ENCODE assay signal across 2 cellular contexts in the genomic region with DNA sequence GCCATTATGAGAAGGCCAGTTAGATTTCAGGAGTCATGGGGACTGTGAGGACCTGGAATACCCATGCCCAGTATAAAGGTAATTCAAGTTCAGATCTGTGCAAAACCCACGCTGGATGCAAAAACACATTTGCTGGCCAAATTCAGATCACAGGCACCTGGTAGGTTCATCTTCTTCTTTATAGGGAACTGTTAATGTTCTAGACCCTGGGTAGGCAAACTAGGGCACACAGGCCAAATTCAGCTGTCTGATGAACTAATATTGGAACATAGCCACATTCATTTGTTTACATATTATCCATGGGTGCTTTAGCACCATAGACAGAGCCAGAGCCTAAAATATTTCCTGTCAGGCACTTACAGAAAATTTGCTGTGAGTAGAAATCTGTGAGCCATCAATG.
TF ChIP-seq lines count a peak whose summit lies in the region.

No MANE protein-coding gene starts in this region.

TF ChIP-seq in SK-N-SH, 30 proteins besides CTCF, POLR2A, EP300 and RAD21 (continued from another document):
- TF ChIP-seq, protein P1, sequence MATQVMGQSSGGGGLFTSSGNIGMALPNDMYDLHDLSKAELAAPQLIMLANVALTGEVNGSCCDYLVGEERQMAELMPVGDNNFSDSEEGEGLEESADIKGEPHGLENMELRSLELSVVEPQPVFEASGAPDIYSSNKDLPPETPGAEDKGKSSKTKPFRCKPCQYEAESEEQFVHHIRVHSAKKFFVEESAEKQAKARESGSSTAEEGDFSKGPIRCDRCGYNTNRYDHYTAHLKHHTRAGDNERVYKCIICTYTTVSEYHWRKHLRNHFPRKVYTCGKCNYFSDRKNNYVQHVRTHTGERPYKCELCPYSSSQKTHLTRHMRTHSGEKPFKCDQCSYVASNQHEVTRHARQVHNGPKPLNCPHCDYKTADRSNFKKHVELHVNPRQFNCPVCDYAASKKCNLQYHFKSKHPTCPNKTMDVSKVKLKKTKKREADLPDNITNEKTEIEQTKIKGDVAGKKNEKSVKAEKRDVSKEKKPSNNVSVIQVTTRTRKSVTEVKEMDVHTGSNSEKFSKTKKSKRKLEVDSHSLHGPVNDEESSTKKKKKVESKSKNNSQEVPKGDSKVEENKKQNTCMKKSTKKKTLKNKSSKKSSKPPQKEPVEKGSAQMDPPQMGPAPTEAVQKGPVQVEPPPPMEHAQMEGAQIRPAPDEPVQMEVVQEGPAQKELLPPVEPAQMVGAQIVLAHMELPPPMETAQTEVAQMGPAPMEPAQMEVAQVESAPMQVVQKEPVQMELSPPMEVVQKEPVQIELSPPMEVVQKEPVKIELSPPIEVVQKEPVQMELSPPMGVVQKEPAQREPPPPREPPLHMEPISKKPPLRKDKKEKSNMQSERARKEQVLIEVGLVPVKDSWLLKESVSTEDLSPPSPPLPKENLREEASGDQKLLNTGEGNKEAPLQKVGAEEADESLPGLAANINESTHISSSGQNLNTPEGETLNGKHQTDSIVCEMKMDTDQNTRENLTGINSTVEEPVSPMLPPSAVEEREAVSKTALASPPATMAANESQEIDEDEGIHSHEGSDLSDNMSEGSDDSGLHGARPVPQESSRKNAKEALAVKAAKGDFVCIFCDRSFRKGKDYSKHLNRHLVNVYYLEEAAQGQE (IDR thresholded peaks at IDR 0.05; ENCODE audit: low read depth, low read length), result peak; percentile 75; the same call in 1 of the 2 replicates
- TF ChIP-seq SIN3A (IDR thresholded peaks at IDR 0.05; ENCODE audit: borderline replicate concordance, low read depth, low read length), result no peak
TF ChIP-seq in SK-N-SH: peak in this region for 1.

TF ChIP-seq in SK-N-SH treated with all-trans-retinoic acid at 6 μM for 48 hours, 23 proteins besides CTCF, POLR2A, EP300 and RAD21 (continued from another document):
- TF ChIP-seq, protein P2, sequence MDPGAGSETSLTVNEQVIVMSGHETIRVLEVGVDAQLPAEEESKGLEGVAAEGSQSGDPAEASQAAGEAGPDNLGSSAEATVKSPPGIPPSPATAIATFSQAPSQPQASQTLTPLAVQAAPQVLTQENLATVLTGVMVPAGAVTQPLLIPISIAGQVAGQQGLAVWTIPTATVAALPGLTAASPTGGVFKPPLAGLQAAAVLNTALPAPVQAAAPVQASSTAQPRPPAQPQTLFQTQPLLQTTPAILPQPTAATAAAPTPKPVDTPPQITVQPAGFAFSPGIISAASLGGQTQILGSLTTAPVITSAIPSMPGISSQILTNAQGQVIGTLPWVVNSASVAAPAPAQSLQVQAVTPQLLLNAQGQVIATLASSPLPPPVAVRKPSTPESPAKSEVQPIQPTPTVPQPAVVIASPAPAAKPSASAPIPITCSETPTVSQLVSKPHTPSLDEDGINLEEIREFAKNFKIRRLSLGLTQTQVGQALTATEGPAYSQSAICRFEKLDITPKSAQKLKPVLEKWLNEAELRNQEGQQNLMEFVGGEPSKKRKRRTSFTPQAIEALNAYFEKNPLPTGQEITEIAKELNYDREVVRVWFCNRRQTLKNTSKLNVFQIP (CRISPR knock-in tag; IDR thresholded peaks at IDR 0.05; ENCODE audit: borderline replicate concordance, low read depth), result no peak
- TF ChIP-seq ZNF8 (CRISPR knock-in tag; IDR thresholded peaks at IDR 0.05) (no peak), BACH2 (CRISPR knock-in tag; IDR thresholded peaks at IDR 0.05; ENCODE audit: borderline replicate concordance) (no peak)
- TF ChIP-seq, protein P3, sequence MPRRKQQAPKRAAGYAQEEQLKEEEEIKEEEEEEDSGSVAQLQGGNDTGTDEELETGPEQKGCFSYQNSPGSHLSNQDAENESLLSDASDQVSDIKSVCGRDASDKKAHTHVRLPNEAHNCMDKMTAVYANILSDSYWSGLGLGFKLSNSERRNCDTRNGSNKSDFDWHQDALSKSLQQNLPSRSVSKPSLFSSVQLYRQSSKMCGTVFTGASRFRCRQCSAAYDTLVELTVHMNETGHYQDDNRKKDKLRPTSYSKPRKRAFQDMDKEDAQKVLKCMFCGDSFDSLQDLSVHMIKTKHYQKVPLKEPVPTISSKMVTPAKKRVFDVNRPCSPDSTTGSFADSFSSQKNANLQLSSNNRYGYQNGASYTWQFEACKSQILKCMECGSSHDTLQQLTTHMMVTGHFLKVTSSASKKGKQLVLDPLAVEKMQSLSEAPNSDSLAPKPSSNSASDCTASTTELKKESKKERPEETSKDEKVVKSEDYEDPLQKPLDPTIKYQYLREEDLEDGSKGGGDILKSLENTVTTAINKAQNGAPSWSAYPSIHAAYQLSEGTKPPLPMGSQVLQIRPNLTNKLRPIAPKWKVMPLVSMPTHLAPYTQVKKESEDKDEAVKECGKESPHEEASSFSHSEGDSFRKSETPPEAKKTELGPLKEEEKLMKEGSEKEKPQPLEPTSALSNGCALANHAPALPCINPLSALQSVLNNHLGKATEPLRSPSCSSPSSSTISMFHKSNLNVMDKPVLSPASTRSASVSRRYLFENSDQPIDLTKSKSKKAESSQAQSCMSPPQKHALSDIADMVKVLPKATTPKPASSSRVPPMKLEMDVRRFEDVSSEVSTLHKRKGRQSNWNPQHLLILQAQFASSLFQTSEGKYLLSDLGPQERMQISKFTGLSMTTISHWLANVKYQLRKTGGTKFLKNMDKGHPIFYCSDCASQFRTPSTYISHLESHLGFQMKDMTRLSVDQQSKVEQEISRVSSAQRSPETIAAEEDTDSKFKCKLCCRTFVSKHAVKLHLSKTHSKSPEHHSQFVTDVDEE (CRISPR knock-in tag; IDR thresholded peaks at IDR 0.05), result no peak
- TF ChIP-seq, protein P4, sequence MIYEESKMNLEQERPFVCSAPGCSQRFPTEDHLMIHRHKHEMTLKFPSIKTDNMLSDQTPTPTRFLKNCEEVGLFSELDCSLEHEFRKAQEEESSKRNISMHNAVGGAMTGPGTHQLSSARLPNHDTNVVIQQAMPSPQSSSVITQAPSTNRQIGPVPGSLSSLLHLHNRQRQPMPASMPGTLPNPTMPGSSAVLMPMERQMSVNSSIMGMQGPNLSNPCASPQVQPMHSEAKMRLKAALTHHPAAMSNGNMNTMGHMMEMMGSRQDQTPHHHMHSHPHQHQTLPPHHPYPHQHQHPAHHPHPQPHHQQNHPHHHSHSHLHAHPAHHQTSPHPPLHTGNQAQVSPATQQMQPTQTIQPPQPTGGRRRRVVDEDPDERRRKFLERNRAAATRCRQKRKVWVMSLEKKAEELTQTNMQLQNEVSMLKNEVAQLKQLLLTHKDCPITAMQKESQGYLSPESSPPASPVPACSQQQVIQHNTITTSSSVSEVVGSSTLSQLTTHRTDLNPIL (CRISPR knock-in tag; IDR thresholded peaks at IDR 0.05; ENCODE audit: low read depth), result no peak
- TF ChIP-seq, protein P5, sequence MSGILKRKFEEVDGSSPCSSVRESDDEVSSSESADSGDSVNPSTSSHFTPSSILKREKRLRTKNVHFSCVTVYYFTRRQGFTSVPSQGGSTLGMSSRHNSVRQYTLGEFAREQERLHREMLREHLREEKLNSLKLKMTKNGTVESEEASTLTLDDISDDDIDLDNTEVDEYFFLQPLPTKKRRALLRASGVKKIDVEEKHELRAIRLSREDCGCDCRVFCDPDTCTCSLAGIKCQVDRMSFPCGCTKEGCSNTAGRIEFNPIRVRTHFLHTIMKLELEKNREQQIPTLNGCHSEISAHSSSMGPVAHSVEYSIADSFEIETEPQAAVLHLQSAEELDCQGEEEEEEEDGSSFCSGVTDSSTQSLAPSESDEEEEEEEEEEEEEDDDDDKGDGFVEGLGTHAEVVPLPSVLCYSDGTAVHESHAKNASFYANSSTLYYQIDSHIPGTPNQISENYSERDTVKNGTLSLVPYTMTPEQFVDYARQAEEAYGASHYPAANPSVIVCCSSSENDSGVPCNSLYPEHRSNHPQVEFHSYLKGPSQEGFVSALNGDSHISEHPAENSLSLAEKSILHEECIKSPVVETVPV (CRISPR knock-in tag; IDR thresholded peaks at IDR 0.05), result no peak
